ENCODE assay signal across 10 cellular contexts in genomic region chr2:43689999-43690398, GRCh38. TPM values are rescaled to one million over a fixed set of nuclear protein-coding genes. Genes with fewer than 3 reads are reported as not detected.
"Had no signal": no experiment of that assay in that cellular context is flagged by ENCODE, and none has a peak within 500 bp of the region (broad histone marks: within the 10 kb centered on the region; RNA-seq: fewer than 3 reads in every experiment).

No MANE protein-coding gene starts in this region.

- H3K9ac ChIP-seq: GM23248, KMS-11 had no signal

- H3K27ac ChIP-seq: GM23248, HL-60, KMS-11 had no signal

- H3K4me2 ChIP-seq: KMS-11 had no signal

- FAIRE-seq: H1, H54 had no signal

- DNase-seq: GM23248, H9, HCEC 1CT, HFFc6, IMR-90, KBM-7 had no signal

- H3K4me3 ChIP-seq: GM23248 had no signal

- H2AFZ ChIP-seq: GM23248 had no signal

RNA-seq across cellular contexts. Expression of gene C1GALT1C1L, which starts 13.8 kb away (rescaled TPM):
- total RNA-seq: GM23248, H1, H9, HFFc6 had no signal
